ENCODE assay signal across 12 cellular contexts in the genomic region with DNA sequence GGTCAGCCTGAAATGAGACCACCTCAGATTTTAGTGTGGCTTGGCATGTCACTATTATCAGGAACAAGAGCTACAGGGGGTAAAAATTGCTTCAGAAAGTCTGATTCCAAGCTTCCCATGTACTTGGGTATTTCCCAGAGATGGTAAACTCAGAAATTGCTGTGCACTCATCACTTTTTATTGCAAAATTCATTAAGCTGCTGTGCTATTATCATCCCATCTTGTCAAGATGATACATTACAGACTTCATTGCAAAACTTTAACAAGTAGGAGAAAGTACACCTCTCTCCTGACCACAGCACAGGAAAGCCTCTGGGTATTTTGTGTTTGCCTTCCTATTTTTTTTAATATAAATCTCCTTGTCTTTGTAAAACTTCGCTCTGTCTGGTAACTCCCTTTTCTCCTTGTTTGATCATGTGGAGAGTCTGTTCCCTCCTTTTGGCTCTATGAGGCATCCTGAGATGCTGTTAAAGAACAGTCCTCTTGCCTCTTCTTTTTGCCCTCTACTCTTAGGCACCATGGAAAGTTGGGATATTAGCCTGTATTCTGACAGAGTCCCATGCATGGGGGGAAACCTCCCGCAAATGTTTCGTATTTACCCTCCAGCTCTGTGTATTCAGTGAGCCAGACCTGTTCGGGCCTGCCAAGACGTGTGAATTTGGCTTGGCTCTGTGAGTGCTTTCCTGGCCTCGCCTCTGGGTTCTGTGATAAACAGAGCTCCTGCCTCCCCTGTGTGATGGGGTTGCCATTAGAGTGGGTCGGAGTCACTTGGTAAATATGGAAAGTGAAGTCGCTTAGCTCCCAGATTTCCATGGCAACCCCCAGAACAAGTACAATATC.
A peak's percentile ranks its signal among the peaks of the same experiment; 100 is the strongest.
DNase-seq lines count a peak whose midpoint lies in the region; ATAC-seq, FAIRE-seq and TF ChIP-seq lines count a peak whose summit lies in the region.
"Had no signal": no experiment of that assay in that cellular context is flagged by ENCODE, and none has a peak within 500 bp of the region (broad histone marks: within the 10 kb centered on the region; RNA-seq: fewer than 3 reads in every experiment).

No MANE protein-coding gene starts in this region.

- intact Hi-C loops in pancreas (cut with DNase I): no loop called here

- no peaks in the 10 kb centered on the region for H3K27me3 Mint-ChIP-seq in neural progenitor cell (ENCODE audit: insufficient read depth, low read depth)
- H3K27me3 Mint-ChIP-seq: CD4-positive, CD25-positive, alpha-beta regulatory T cell had no signal

- H3K36me3 ChIP-seq in esophagus (ENCODE audit: control insufficient read depth in 2 of 2, insufficient read depth in 2 of 2, low read length in 1 of 2) (peaks cover 0 to 2% of the 10 kb centered on the region in 2 donors), pancreas (no peaks in the 10 kb centered on the region), neural progenitor cell (no peaks in the 10 kb centered on the region)

- peaks cover 4% of the 10 kb centered on the region for H3K36me3 Mint-ChIP-seq in neural progenitor cell

- no peaks in the 10 kb centered on the region for H3F3A ChIP-seq in neural progenitor cell (ENCODE audit: low read depth)

- no peaks in the 10 kb centered on the region for H3K27me3 ChIP-seq in esophagus (ENCODE audit: control insufficient read depth in 1 of 2, insufficient read depth in 2 of 2, low read length in 2 of 2)
- H3K27me3 ChIP-seq in pancreas: no peaks in the 10 kb centered on the region
- no peaks in the 10 kb centered on the region for H3K27me3 ChIP-seq in neural progenitor cell
- H3K27me3 ChIP-seq: left lung had no signal

- H3K4me3 ChIP-seq in esophagus (ENCODE audit: low read depth in 1 of 2, low read length in 2 of 2) (no peak overlapping the region), pancreas (no peak overlapping the region), neural progenitor cell (no peak overlapping the region)
- H3K4me3 ChIP-seq: left lung had no signal

- H3K79me2 ChIP-seq in neural progenitor cell (ENCODE audit: low read depth): no peaks in the 10 kb centered on the region

- no peaks in the 10 kb centered on the region for H4K20me1 ChIP-seq in neural progenitor cell (ENCODE audit: low read depth)

- H3K27ac Mint-ChIP-seq in neural progenitor cell: no peak overlapping the region
- H3K27ac Mint-ChIP-seq: CD4-positive, CD25-positive, alpha-beta regulatory T cell had no signal

- no peak overlapping the region for H3K4me3 Mint-ChIP-seq in neural progenitor cell
- H3K4me3 Mint-ChIP-seq: CD4-positive, CD25-positive, alpha-beta regulatory T cell had no signal

- no peak for FAIRE-seq in pancreas (lab: Jason Lieb, UNC)
- FAIRE-seq: GM19239 had no signal

- peak; percentile 86 for DNase-seq in Daoy (ENCODE audit: low read depth)
- peak; percentile 92 for DNase-seq in NCI-H748 (lab: John Stamatoyannopoulos, UW; ENCODE audit: unreplicated experiment)
- peak in 3 of 6 donors; percentile 45 to 50 (median 49) for DNase-seq in pancreas
- no peak for DNase-seq in neural progenitor cell (ENCODE audit: low spot score)
- no peak for DNase-seq in stimulated activated CD4-positive, alpha-beta T cell treated with anti-CD3 and anti-CD28 coated beads, Interleukin-15, amount 100 ng/mL, for 24 hours
- DNase-seq in NCI-H2227 treated with DMSO at 0.1 percent for 48 hours (lab: John Stamatoyannopoulos, UW): no peak
- DNase-seq in KG1 (lab: John Stamatoyannopoulos, UW): no peak
- DNase-seq: amniotic stem cell; CD4-positive, CD25-positive, alpha-beta regulatory T cell; left lung had no signal

- H3K9ac ChIP-seq in neural progenitor cell: no peak overlapping the region

- no peak overlapping the region for H3K4me2 ChIP-seq in neural progenitor cell

- H3K4me1 ChIP-seq in esophagus (ENCODE audit: control insufficient read depth in 2 of 2, insufficient read depth in 2 of 2, low read length in 1 of 2) (no peaks in the 10 kb centered on the region), pancreas (peaks cover 0 to 7% (median 0%) of the 10 kb centered on the region in 3 donors), neural progenitor cell (no peaks in the 10 kb centered on the region)

- ATAC-seq in pancreas: peak in 3 of 4 donors; percentile 45 to 59 (median 54)
- ATAC-seq: left lung had no signal

- H3K9me3 Mint-ChIP-seq in neural progenitor cell: no peaks in the 10 kb centered on the region
- H3K9me3 Mint-ChIP-seq: CD4-positive, CD25-positive, alpha-beta regulatory T cell had no signal

- H3K27ac ChIP-seq in esophagus (ENCODE audit: low read depth in 2 of 2, low read length in 1 of 2) (peak overlapping the region; percentile 72 to 73), pancreas (no peak overlapping the region), neural progenitor cell (no peak overlapping the region)
- H3K27ac ChIP-seq: left lung had no signal

- H3K9me3 ChIP-seq in esophagus (ENCODE audit: control insufficient read depth in 2 of 2, insufficient read depth in 1 of 2, low read depth in 1 of 2, low read length in 1 of 2) (no peaks in the 10 kb centered on the region), pancreas (no peaks in the 10 kb centered on the region), neural progenitor cell (ENCODE audit: low read depth) (no peaks in the 10 kb centered on the region)
- H3K9me3 ChIP-seq: left lung had no signal

- 37 to 57% methylated on average over 8 of the region's 8 CpGs for WGBS in esophagus, 2 donors
- 72 to 78% methylated on average over 8 of the region's 8 CpGs for WGBS in pancreas, 2 donors

- H3K4me1 Mint-ChIP-seq in neural progenitor cell: no peaks in the 10 kb centered on the region
- H3K4me1 Mint-ChIP-seq: CD4-positive, CD25-positive, alpha-beta regulatory T cell had no signal

- TF ChIP-seq CTCF in pancreas (IDR thresholded peaks at IDR 0.05): no peak
- TF ChIP-seq CTCF in neural progenitor cell (IDR thresholded peaks at IDR 0.05): no peak

- H2AFZ ChIP-seq in neural progenitor cell (replicated peaks): no peak overlapping the region

Comparison
In these comparisons a context has a peak if more than half of its experiments do, and no peak if none do; other contexts are left out.
1. DNase-seq: peak in Daoy (single experiment) and NCI-H748 (single experiment); none in neural progenitor cell (single experiment), stimulated activated CD4-positive, alpha-beta T cell treated with anti-CD3 and anti-CD28 coated beads, Interleukin-15, amount 100 ng/mL, for 24 hours (single experiment), NCI-H2227 treated with DMSO at 0.1 percent for 48 hours (single experiment) and KG1 (single experiment).
2. H3K27ac ChIP-seq: peak in esophagus (2 of 2); none in pancreas (0 of 4) and neural progenitor cell (single experiment).